28 cellular contexts compared by ENCODE assay signal in the genomic region with DNA sequence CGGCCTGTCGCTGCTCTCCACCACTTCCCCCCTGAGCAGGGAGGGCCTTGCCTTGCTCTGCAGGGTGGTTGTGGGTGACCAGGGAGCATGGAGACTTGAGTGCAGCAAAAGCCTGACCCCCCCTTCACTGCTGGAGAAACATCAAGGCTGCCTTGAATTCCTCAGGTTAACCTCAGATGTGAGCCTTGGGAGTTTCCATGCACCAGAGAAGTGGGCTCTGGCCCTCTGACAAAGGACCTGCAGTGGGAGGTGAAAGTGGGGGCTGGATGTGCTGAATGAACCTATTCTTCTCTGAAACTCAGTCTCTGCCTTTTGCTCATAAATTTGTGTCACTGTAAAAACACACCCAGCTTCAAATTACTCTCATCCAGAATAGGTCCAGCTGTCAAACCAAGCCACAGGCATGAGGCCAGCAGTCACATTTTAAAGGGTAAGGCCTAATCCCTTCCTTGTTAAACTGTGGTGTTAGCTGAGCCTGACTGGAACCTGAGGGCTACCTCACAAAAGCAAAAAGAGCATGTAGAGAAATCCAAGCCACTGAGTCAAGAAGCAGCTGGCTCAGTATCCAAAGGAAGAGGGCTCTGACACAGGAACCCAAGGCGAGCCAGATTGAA.
DNase-seq lines count a peak whose midpoint lies in the region; ATAC-seq and TF ChIP-seq lines count a peak whose summit lies in the region.
"Had no signal": no experiment of that assay in that cellular context is flagged by ENCODE, and none has a peak within 500 bp of the region (broad histone marks: within the 10 kb centered on the region; RNA-seq: fewer than 3 reads in every experiment).

No MANE protein-coding gene starts in this region.

- intact Hi-C loops in CD4-positive, alpha-beta T cell (cut with DNase I, micrococcal nuclease), result no loop called here

- no peak overlapping the region for H3K27ac Mint-ChIP-seq in type B pancreatic cell
- no peak overlapping the region for H3K27ac Mint-ChIP-seq in CD4-positive, alpha-beta T cell
- H3K27ac Mint-ChIP-seq: B cell; CD8-positive, alpha-beta memory T cell; T-cell had no signal

- no peaks in the 10 kb centered on the region for H3K9me3 ChIP-seq in CD4-positive, alpha-beta T cell (ENCODE audit: control insufficient read depth, low read length)
- H3K9me3 ChIP-seq: SJSA1 had no signal

- H3K27ac ChIP-seq in CD4-positive, alpha-beta T cell (ENCODE audit: low read depth, low read length), result no peak overlapping the region
- H3K27ac ChIP-seq: 22Rv1, C4-2B, PC-9, SJSA1 had no signal

- H3K4me1 Mint-ChIP-seq in type B pancreatic cell (ENCODE audit: unreplicated experiment), result no peaks in the 10 kb centered on the region
- H3K4me1 Mint-ChIP-seq in CD4-positive, alpha-beta T cell (ENCODE audit: low read depth), result no peaks in the 10 kb centered on the region
- H3K4me1 Mint-ChIP-seq: B cell; CD8-positive, alpha-beta memory T cell; T-cell had no signal

- no peaks in the 10 kb centered on the region for H3K9me3 Mint-ChIP-seq in type B pancreatic cell
- H3K9me3 Mint-ChIP-seq in CD4-positive, alpha-beta T cell, result no peaks in the 10 kb centered on the region
- H3K9me3 Mint-ChIP-seq: T-cell had no signal

- H3K36me3 Mint-ChIP-seq in type B pancreatic cell, result no peaks in the 10 kb centered on the region
- no peaks in the 10 kb centered on the region for H3K36me3 Mint-ChIP-seq in CD4-positive, alpha-beta T cell (ENCODE audit: low read depth)
- H3K36me3 Mint-ChIP-seq: CD8-positive, alpha-beta memory T cell; T-cell had no signal

- POLR2A ChIA-PET in CD4-positive, alpha-beta T cell (lab: Charles Lee), result no interaction called here

- no peak overlapping the region for H3K4me3 Mint-ChIP-seq in type B pancreatic cell
- no peak overlapping the region for H3K4me3 Mint-ChIP-seq in CD4-positive, alpha-beta T cell
- H3K4me3 Mint-ChIP-seq: B cell; CD8-positive, alpha-beta memory T cell; T-cell had no signal

- TF ChIP-seq CTCF in type B pancreatic cell (conservative IDR thresholded peaks at IDR 0.05), result no peak
- TF ChIP-seq CTCF in CD4-positive, alpha-beta T cell (IDR thresholded peaks at IDR 0.05), result no peak

- DNase-seq in DMS 273 (lab: John Stamatoyannopoulos, UW; ENCODE audit: unreplicated experiment) (peak; percentile 18), DMS 273 treated with DMSO at 0.1 percent for 48 hours (lab: John Stamatoyannopoulos, UW) (no peak), HT1080 (ENCODE audit: low read depth) (peak; percentile 37), astrocyte of the hippocampus (ENCODE audit: low read depth, low spot score) (peak; percentile 29), type B pancreatic cell (ENCODE audit: extremely low spot score, unreplicated experiment) (peak; percentile 29), T-helper 2 cell (no peak)
- no peak for DNase-seq in CD4-positive, alpha-beta T cell
- DNase-seq: Calu3; CD8-positive, alpha-beta memory T cell; GF-D8; H7; MV-4-11; NCI-H1105; NCI-H1436 treated with DMSO at 0.1 percent for 48 hours; NCI-H2029; NCI-H226; NCI-H510A; NCI-H774; NK-92 treated with Interleukin-12 subunit alpha and Interleukin-12 subunit beta, amount 100 ng/mL, for 24 hours; PC-9; T-cell had no signal

- no peaks in the 10 kb centered on the region for H3K27me3 ChIP-seq in CD4-positive, alpha-beta T cell (ENCODE audit: control insufficient read depth, insufficient read depth, low read length)
- H3K27me3 ChIP-seq: SJSA1 had no signal

- H3K27me3 Mint-ChIP-seq in type B pancreatic cell, result peaks cover 11% of the 10 kb centered on the region
- H3K27me3 Mint-ChIP-seq in CD4-positive, alpha-beta T cell, result peaks cover 10% of the 10 kb centered on the region

- ATAC-seq in HG03565 (IDR thresholded peaks at IDR 0.05; ENCODE audit: unreplicated experiment), result no peak
- ATAC-seq in CD4-positive, alpha-beta T cell (ENCODE audit: poor library complexity), result no peak
- ATAC-seq: K562, Right ventricle myocardium inferior, T-cell had no signal

- CTCF ChIA-PET in CD4-positive, alpha-beta T cell (lab: Charles Lee), result no interaction called here

Comparison
In these comparisons a context has a peak if more than half of its experiments do, and no peak if none do; other contexts are left out.
1. DNase-seq: peak in DMS 273 (single experiment), HT1080 (single experiment), astrocyte of the hippocampus (single experiment) and type B pancreatic cell (single experiment); none in DMS 273 treated with DMSO at 0.1 percent for 48 hours (single experiment), T-helper 2 cell (0 of 5) and CD4-positive, alpha-beta T cell (0 of 10).